1 cellular context compared by ENCODE assay signal in the genomic region with DNA sequence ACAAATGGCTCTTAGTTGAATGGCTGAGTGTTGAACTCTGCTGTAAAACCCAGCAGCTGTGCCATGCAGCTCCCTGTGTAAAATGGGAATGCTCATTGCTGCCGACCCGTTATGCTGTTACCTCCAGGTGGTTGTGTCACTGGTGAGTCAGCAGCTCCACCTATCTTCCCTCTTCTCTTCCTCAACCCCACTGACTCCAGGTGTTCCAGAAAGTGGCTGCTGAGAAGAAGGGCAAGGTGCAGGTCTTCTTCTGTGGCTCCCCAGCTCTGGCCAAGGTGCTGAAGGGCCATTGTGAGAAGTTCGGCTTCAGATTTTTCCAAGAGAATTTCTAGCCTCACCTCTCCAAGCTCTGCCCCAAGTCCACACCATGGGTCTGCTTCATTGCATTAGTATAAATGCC.
TF ChIP-seq lines count a peak whose summit lies in the region.

No MANE protein-coding gene starts in this region.

TF ChIP-seq in HCT116, 20 proteins besides CTCF, POLR2A, EP300 and RAD21 (continued from another document):
- TF ChIP-seq, protein P1, sequence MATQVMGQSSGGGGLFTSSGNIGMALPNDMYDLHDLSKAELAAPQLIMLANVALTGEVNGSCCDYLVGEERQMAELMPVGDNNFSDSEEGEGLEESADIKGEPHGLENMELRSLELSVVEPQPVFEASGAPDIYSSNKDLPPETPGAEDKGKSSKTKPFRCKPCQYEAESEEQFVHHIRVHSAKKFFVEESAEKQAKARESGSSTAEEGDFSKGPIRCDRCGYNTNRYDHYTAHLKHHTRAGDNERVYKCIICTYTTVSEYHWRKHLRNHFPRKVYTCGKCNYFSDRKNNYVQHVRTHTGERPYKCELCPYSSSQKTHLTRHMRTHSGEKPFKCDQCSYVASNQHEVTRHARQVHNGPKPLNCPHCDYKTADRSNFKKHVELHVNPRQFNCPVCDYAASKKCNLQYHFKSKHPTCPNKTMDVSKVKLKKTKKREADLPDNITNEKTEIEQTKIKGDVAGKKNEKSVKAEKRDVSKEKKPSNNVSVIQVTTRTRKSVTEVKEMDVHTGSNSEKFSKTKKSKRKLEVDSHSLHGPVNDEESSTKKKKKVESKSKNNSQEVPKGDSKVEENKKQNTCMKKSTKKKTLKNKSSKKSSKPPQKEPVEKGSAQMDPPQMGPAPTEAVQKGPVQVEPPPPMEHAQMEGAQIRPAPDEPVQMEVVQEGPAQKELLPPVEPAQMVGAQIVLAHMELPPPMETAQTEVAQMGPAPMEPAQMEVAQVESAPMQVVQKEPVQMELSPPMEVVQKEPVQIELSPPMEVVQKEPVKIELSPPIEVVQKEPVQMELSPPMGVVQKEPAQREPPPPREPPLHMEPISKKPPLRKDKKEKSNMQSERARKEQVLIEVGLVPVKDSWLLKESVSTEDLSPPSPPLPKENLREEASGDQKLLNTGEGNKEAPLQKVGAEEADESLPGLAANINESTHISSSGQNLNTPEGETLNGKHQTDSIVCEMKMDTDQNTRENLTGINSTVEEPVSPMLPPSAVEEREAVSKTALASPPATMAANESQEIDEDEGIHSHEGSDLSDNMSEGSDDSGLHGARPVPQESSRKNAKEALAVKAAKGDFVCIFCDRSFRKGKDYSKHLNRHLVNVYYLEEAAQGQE (IDR thresholded peaks at IDR 0.05; ENCODE audit: low read depth), result peak; percentile 55
